ENCODE assay signal across 8 cellular contexts in genomic region chr1:47436304-47436978, GRCh38. TPM values are rescaled to one million over a fixed set of nuclear protein-coding genes. Genes with fewer than 3 reads are reported as not detected.
DNase-seq lines count a peak whose midpoint lies in the region; ATAC-seq, FAIRE-seq and TF ChIP-seq lines count a peak whose summit lies in the region.

No MANE protein-coding gene starts in this region.

- H3K36me3 Mint-ChIP-seq in T-helper 2 cell treated with Interferon-gamma antibody and Interleukin-4, amounts not matched to agents 5 μg/mL and 100 μg/mL, for 36 hours (ENCODE audit: low read depth), result peaks cover 31% of the 10 kb centered on the region

- WGBS in spleen, 5 donors, result 4 to 6% (median 4%) methylated on average over 11 to 23 of the region's 23 CpGs

- H3K4me1 ChIP-seq in iPS-20b (ENCODE audit: insufficient read depth, low read length) (peaks cover 3% of the 10 kb centered on the region; the same call in 1 of the 2 replicates), spleen (peaks cover 27 to 81% (median 65%) of the 10 kb centered on the region in 6 donors)

- intact Hi-C loops in spleen (cut with DNase I; ENCODE audit: low total_unique reads), result loop anchor here (5.0 kb wide), 1 partner anchor 276 kb away; no protein-coding TSS in a partner anchor

- H3K4me3 ChIP-seq in iPS-20b (ENCODE audit: low read length) (peak overlapping the region; percentile 63; the same call in 1 of the 2 replicates), spleen (peak overlapping the region; percentile 64 to 88 (median 70))

- peak; percentile 99 for FAIRE-seq in GM12891 (lab: Jason Lieb, UNC)

- peak overlapping the region; percentile 96 for H3K4me3 Mint-ChIP-seq in T-helper 2 cell treated with Interferon-gamma antibody and Interleukin-4, amounts not matched to agents 5 μg/mL and 100 μg/mL, for 36 hours

- H3K27me3 ChIP-seq in iPS-20b (ENCODE audit: insufficient read depth, low read length) (peaks cover 100% of the 10 kb centered on the region), spleen (replicated peaks in 1 of 7) (peaks cover 5 to 100% (median 81%) of the 10 kb centered on the region in 7 donors)

- peak; percentile 79 for DNase-seq in GM12891 (ENCODE audit: insufficient read length, low spot score)
- peak; percentile 69 for DNase-seq in NCI-H1105 treated with DMSO at 0.1 percent for 48 hours (lab: John Stamatoyannopoulos, UW)
- DNase-seq in T-helper 2 cell treated with Interferon-gamma antibody and Interleukin-4, amounts not matched to agents 5 μg/mL and 100 μg/mL, for 36 hours (ENCODE audit: low spot score), result peak; percentile 82
- DNase-seq in astrocyte of the hippocampus (ENCODE audit: low read depth, low spot score), result peak; percentile 76
- peak; percentile 94 for DNase-seq in spleen
- no peak for DNase-seq in GF-D8 (lab: John Stamatoyannopoulos, UW)

- TF ChIP-seq CTCF in spleen (IDR thresholded peaks at IDR 0.05 in 8 of 11, conservative IDR thresholded peaks at IDR 0.05 in 3 of 11), result peak; percentile 49 to 90 (median 80)

- H3K9me3 ChIP-seq in iPS-20b (ENCODE audit: insufficient read depth, low read depth, low read length) (peaks cover 5% of the 10 kb centered on the region; the same call in 1 of the 2 replicates), spleen (no peaks in the 10 kb centered on the region)

- peaks cover 40% of the 10 kb centered on the region for H3K27me3 Mint-ChIP-seq in T-helper 2 cell treated with Interferon-gamma antibody and Interleukin-4, amounts not matched to agents 5 μg/mL and 100 μg/mL, for 36 hours (ENCODE audit: low read depth)

- H3K9me3 Mint-ChIP-seq in T-helper 2 cell treated with Interferon-gamma antibody and Interleukin-4, amounts not matched to agents 5 μg/mL and 100 μg/mL, for 36 hours, result no peaks in the 10 kb centered on the region

- no peak overlapping the region for H3K9ac ChIP-seq in iPS-20b (ENCODE audit: low read depth, low read length)

- peak overlapping the region; percentile 91 for H3K27ac Mint-ChIP-seq in T-helper 2 cell treated with Interferon-gamma antibody and Interleukin-4, amounts not matched to agents 5 μg/mL and 100 μg/mL, for 36 hours

- TF ChIP-seq POLR2A in GM12891 (IDR thresholded peaks at IDR 0.05; ENCODE audit: low read depth, low read length), result no peak
- no peak for TF ChIP-seq POLR2A in spleen (IDR thresholded peaks at IDR 0.05)

- ATAC-seq in HG02759 (IDR thresholded peaks at IDR 0.05; ENCODE audit: unreplicated experiment), result peak; percentile 43

- H3K36me3 ChIP-seq in iPS-20b (ENCODE audit: insufficient read depth, low read depth, low read length) (no peaks in the 10 kb centered on the region), spleen (peaks cover 0 to 10% (median 0%) of the 10 kb centered on the region in 6 donors)

- H3K27ac ChIP-seq in iPS-20b (ENCODE audit: low read length) (no peak overlapping the region), spleen (peak overlapping the region in 6 of 8 donors; percentile 81 to 90 (median 88))

- H3K4me1 Mint-ChIP-seq in T-helper 2 cell treated with Interferon-gamma antibody and Interleukin-4, amounts not matched to agents 5 μg/mL and 100 μg/mL, for 36 hours (ENCODE audit: low read depth), result peaks cover 31% of the 10 kb centered on the region

TF ChIP-seq in GM12891, 5 proteins besides CTCF, POLR2A, EP300 and RAD21:
- TF ChIP-seq POU2F2 (IDR thresholded peaks at IDR 0.05; ENCODE audit: low read depth, low read length) (peak; percentile 49; the same call in 1 of the 2 replicates), SPI1 (IDR thresholded peaks at IDR 0.05; ENCODE audit: low read depth, low read length) (peak; percentile 48; the same call in 1 of the 2 replicates), TAF1 (IDR thresholded peaks at IDR 0.05; ENCODE audit: low read depth, low read length) (no peak), PAX5 (IDR thresholded peaks at IDR 0.05; ENCODE audit: insufficient read depth, low read length, severe bottlenecking) (no peak), POLR2AphosphoS5 (IDR thresholded peaks at IDR 0.05; ENCODE audit: low read depth, low read length) (no peak)

RNA-seq across cellular contexts. Expression of gene FOXD2, which starts 1.4 kb away (rescaled TPM):
- polyA plus RNA-seq in GM12891 (2012; ENCODE audit: low read depth, missing spikeins), result 0.05 TPM
- 1 to 10 TPM in 3 of 7 donors, under 1 TPM in 4; 0.37 to 1.7 (median 0.92) TPM for total RNA-seq in spleen
- under 1 TPM; 0.09 to 0.26 (median 0.09) TPM for polyA plus RNA-seq in spleen

RNA-seq across cellular contexts. Expression of gene FOXE3, which starts 20.4 kb away (rescaled TPM):
- polyA plus RNA-seq in GM12891 (2012; ENCODE audit: low read depth, missing spikeins), result not detected
- not detected for total RNA-seq in spleen
- not detected for polyA plus RNA-seq in spleen
